In the genomic region with DNA sequence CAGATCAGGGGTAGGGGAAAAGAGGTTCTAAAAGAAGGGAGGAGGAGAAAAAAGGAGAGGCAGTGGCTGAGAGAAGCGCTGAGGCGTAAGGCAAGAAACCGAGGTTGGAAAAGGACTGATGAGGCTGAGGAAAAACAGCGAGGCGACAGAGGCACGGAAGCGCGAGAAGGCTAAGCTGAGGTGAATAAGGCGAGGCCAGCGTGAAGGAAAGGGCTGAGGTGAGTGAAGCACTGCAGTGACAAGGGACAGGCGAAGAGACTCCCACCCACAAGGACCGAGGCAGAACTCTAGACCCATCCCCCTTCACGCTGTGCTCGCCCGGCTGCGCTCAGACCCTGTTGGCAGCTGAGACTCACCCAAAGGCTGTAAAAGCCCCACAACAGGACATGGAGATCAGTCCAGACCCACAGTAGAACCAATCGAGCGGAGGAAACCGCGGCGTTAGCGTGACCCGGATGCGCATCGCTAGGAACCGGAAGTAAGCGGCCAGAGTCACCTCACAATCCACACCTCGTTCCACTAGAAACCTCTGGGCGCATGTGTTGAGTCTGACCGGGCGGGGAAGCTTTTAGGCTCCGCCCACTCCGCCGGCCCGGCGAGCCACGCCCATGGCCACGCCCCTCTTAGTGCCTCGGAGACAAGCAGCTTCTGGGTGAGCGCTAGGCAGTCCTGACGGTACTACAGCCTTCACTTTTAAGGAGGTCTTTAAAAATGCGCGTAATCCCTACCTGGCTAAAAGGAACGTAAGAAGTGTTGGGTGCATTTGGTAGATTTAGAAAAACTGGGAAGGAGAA, we compare ENCODE assay signal across 8 cellular contexts. TPM values are rescaled to one million over a fixed set of nuclear protein-coding genes. Genes with fewer than 3 reads are reported as not detected.
DNase-seq lines count a peak whose midpoint lies in the region; ATAC-seq and TF ChIP-seq lines count a peak whose summit lies in the region.

Gene EYA3 (minus strand): TSS at position 443 of the 794 bp plus-strand sequence. CDS start 30,584 bp downstream, outside the sequence.

- H3K4me3 ChIP-seq in mucosa of rectum (ENCODE audit: low read length in 2 of 2): peak within 1 kb of the TSS; percentile 92 to 98

- in situ Hi-C loops in KBM-7 (cut with MboI; ENCODE audit: low pct_unique_long_range_greater_than_20kb, low sequenced_read_pairs): no loop called here

- H3K4me3 Mint-ChIP-seq in activated T-cell treated with anti-CD3 and anti-CD28 coated beads, Interleukin-2, amount 50 U/mL, for 24 hours: peak within 1 kb of the TSS; percentile 94

- H3K27ac ChIP-seq in mucosa of rectum (ENCODE audit: low read depth in 2 of 2, low read length in 2 of 2): peak within 1 kb of the TSS; percentile 89

- H3K4me1 Mint-ChIP-seq in activated T-cell treated with anti-CD3 and anti-CD28 coated beads, Interleukin-2, amount 50 U/mL, for 24 hours (ENCODE audit: low read depth): peaks cover 40% of the 10 kb centered on the region

- H3K9ac ChIP-seq in mucosa of rectum (ENCODE audit: low read depth in 1 of 2, low read length in 2 of 2): peak within 1 kb of the TSS; percentile 82 to 94

- DNase-seq in DMS153 treated with DMSO at 0.1 percent for 48 hours (lab: John Stamatoyannopoulos, UW; ENCODE audit: unreplicated experiment) (peak; percentile 100), KBM-7 (peak; percentile 100), erythroblast (lab: John Stamatoyannopoulos, UW) (peak; percentile 99)
- peak; percentile 100 for DNase-seq in activated T-cell treated with anti-CD3 and anti-CD28 coated beads, Interleukin-2, amount 50 U/mL, for 24 hours
- peak; percentile 100 for DNase-seq in stimulated activated CD8-positive, alpha-beta memory T cell treated with anti-CD3 and anti-CD28 coated beads, Interleukin-4, amount 100 ng/mL, for 48 hours

- peaks cover 13% of the 10 kb centered on the region for H3K36me3 Mint-ChIP-seq in activated T-cell treated with anti-CD3 and anti-CD28 coated beads, Interleukin-2, amount 50 U/mL, for 24 hours (ENCODE audit: low read depth)

- peak; percentile 83 for ATAC-seq in GM21717 (IDR thresholded peaks at IDR 0.05; ENCODE audit: unreplicated experiment)

- peak; percentile 92 for TF ChIP-seq POLR2A in erythroblast (IDR thresholded peaks at IDR 0.05; ENCODE audit: low read length)

- H3K27me3 Mint-ChIP-seq in activated T-cell treated with anti-CD3 and anti-CD28 coated beads, Interleukin-2, amount 50 U/mL, for 24 hours: peaks cover 2% of the 10 kb centered on the region

- peaks cover 17 to 24% of the 10 kb centered on the region in 2 donors for H3K4me1 ChIP-seq in mucosa of rectum (ENCODE audit: control insufficient read depth in 2 of 2, insufficient read depth in 2 of 2, low read length in 2 of 2)

- H3K9me3 Mint-ChIP-seq in activated T-cell treated with anti-CD3 and anti-CD28 coated beads, Interleukin-2, amount 50 U/mL, for 24 hours: no peaks in the 10 kb centered on the region

- H3K27ac Mint-ChIP-seq in activated T-cell treated with anti-CD3 and anti-CD28 coated beads, Interleukin-2, amount 50 U/mL, for 24 hours: peak within 1 kb of the TSS; percentile 97

- H3K36me3 ChIP-seq in mucosa of rectum (ENCODE audit: control insufficient read depth in 2 of 2, insufficient read depth in 2 of 2, low read length in 2 of 2): no peaks in the 10 kb centered on the region

- H3K27me3 ChIP-seq in mucosa of rectum (ENCODE audit: control insufficient read depth in 2 of 2, insufficient read depth in 2 of 2, low read length in 2 of 2): no peaks in the 10 kb centered on the region

- H3K9me3 ChIP-seq in mucosa of rectum (ENCODE audit: control insufficient read depth in 2 of 2, low read length in 2 of 2): no peaks in the 10 kb centered on the region

TF ChIP-seq in PFSK-1, 5 proteins besides CTCF, POLR2A, EP300 and RAD21:
- TF ChIP-seq FOXP2 (optimal IDR thresholded peaks at IDR 0.05; ENCODE audit: borderline replicate concordance, extremely low read depth, extremely low read length, insufficient read depth) (no peak), POLR2AphosphoS5 (IDR thresholded peaks at IDR 0.05; ENCODE audit: low read depth, low read length) (peak; percentile 95), REST (IDR thresholded peaks at IDR 0.05; ENCODE audit: insufficient read depth in 1 of 2, low read depth in 2 of 2, low read length in 2 of 2) (peak in 1 of 2 experiments; percentile 21; a peak in 1 of 4 replicates), SIN3A (IDR thresholded peaks at IDR 0.05; ENCODE audit: borderline replicate concordance, insufficient read depth, low read length) (0 out of 2 replicates have a peak, but pooled peaks have one; percentile 46), TAF1 (IDR thresholded peaks at IDR 0.05; ENCODE audit: borderline replicate concordance, insufficient read depth, low read length) (peak; percentile 90)

RNA-seq across cellular contexts. Expression of gene EYA3, which starts in this region (rescaled TPM):
- 4.5 TPM for polyA plus RNA-seq in PFSK-1 (2012; ENCODE audit: insufficient read length, low read depth)

Comparison
In these comparisons a context has a peak if more than half of its experiments do, and no peak if none do; other contexts are left out.
1. Peak in every context shown above with its lines: DNase-seq, ATAC-seq, H3K4me3 ChIP-seq and H3K27ac ChIP-seq.